8 cellular contexts compared by ENCODE assay signal in genomic region chr3:16511561-16512434, GRCh38. TPM values are rescaled to one million over a fixed set of nuclear protein-coding genes. Genes with fewer than 3 reads are reported as not detected.
DNase-seq lines count a peak whose midpoint lies in the region; ATAC-seq, FAIRE-seq and TF ChIP-seq lines count a peak whose summit lies in the region.

No MANE protein-coding gene starts in this region.

- TF ChIP-seq POLR2A in GM10847 (IDR thresholded peaks at IDR 0.05; ENCODE audit: extremely low read depth, insufficient read length) = peak; percentile 36

- peak overlapping the region; percentile 19 for H3K27ac Mint-ChIP-seq in type B pancreatic cell

- H3K27me3 Mint-ChIP-seq in type B pancreatic cell = peaks cover 61% of the 10 kb centered on the region

- H3K9me2 ChIP-seq in GM23248 (ENCODE audit: insufficient read depth) = no peaks in the 10 kb centered on the region

- H3K79me2 ChIP-seq in GM23248 (ENCODE audit: insufficient read depth) (peaks cover 54% of the 10 kb centered on the region), fibroblast of lung (ENCODE audit: control insufficient read depth, insufficient read depth, low read length) (peaks cover 32% of the 10 kb centered on the region)

- H3K27ac ChIP-seq in GM23248 (peak overlapping the region; percentile 74), fibroblast of lung (ENCODE audit: insufficient read depth, low read length) (peak overlapping the region; percentile 89), pancreas (peak overlapping the region in 2 of 4 donors; percentile 15 to 37)

- peak overlapping the region; percentile 88 for H3K4me3 ChIP-seq in GM23248
- peak overlapping the region; percentile 76 to 94 (median 87) for H3K4me3 ChIP-seq in fibroblast of lung (replicated peaks in 1 of 4; ENCODE audit: control extremely low read depth in 1 of 4, insufficient read depth in 1 of 4, low read depth in 3 of 4, low read length in 4 of 4)
- H3K4me3 ChIP-seq in pancreas = peak overlapping the region in 1 of 4 donors; percentile 61

- H3K4me3 Mint-ChIP-seq in type B pancreatic cell = peak overlapping the region; percentile 90

- WGBS in GM23248 (ENCODE audit: low coverage in 1 of 2, low lambda C conversion rate in 2 of 2, missing lambda C conversion rate in 2 of 2), 2 experiments = 1 to 3% methylated on average over 11 of the region's 11 CpGs
- 59% methylated on average over 11 of the region's 11 CpGs for WGBS in pancreas, 2 donors

- DNase-seq in GM23248 (peak; percentile 95), M059J (ENCODE audit: low read depth) (peak; percentile 88), fibroblast of lung (ENCODE audit: low read depth in 2 of 2) (peak; percentile 90 to 91), pancreas (peak in 1 of 6 donors; percentile 19), type B pancreatic cell (ENCODE audit: extremely low spot score, unreplicated experiment) (no peak), SHP77 (lab: John Stamatoyannopoulos, UW) (no peak)
- peak; percentile 78 for DNase-seq in activated CD8-positive, alpha-beta memory T cell treated with anti-CD3 and anti-CD28 coated beads, Interleukin-2, amount 50 U/mL, for 4 hours

- peak in 3 of 4 donors; percentile 25 to 38 (median 29) for ATAC-seq in pancreas

- H3F3A ChIP-seq in GM23248 (ENCODE audit: insufficient read depth) = peaks cover 27% of the 10 kb centered on the region

- H3K4me1 Mint-ChIP-seq in type B pancreatic cell (ENCODE audit: unreplicated experiment) = peaks cover 47% of the 10 kb centered on the region

- TF ChIP-seq CTCF in fibroblast of lung (conservative IDR thresholded peaks at IDR 0.05 in 1 of 2, IDR thresholded peaks at IDR 0.05 in 1 of 2; ENCODE audit: low read depth in 1 of 2, low read length in 2 of 2) (no peak), pancreas (IDR thresholded peaks at IDR 0.05) (no peak), type B pancreatic cell (conservative IDR thresholded peaks at IDR 0.05) (no peak)

- H3K27me3 ChIP-seq in GM23248 (replicated peaks; ENCODE audit: insufficient read depth) = no peaks in the 10 kb centered on the region
- no peaks in the 10 kb centered on the region for H3K27me3 ChIP-seq in fibroblast of lung (ENCODE audit: control insufficient read depth, insufficient read depth, low read length)
- peaks cover 0 to 15% (median 0%) of the 10 kb centered on the region in 4 donors for H3K27me3 ChIP-seq in pancreas

- H3K9me3 ChIP-seq in GM23248 (ENCODE audit: low read depth) (no peaks in the 10 kb centered on the region), fibroblast of lung (ENCODE audit: control insufficient read depth, insufficient read depth, low read depth, low read length) (no peaks in the 10 kb centered on the region), pancreas (no peaks in the 10 kb centered on the region)

- peaks cover 5% of the 10 kb centered on the region for H3K36me3 Mint-ChIP-seq in type B pancreatic cell

- peak overlapping the region; percentile 78 for H3K4me2 ChIP-seq in GM23248 (ENCODE audit: unreplicated experiment)
- H3K4me2 ChIP-seq in fibroblast of lung (ENCODE audit: extremely low read depth, insufficient read depth, low read length) = peak overlapping the region; percentile 90

- H3K36me3 ChIP-seq in GM23248 (ENCODE audit: low read depth) (no peaks in the 10 kb centered on the region), fibroblast of lung (ENCODE audit: control insufficient read depth, insufficient read depth, low read length) (no peaks in the 10 kb centered on the region), pancreas (no peaks in the 10 kb centered on the region)

- H4K20me1 ChIP-seq in GM23248 (ENCODE audit: insufficient read depth) = peaks cover 8% of the 10 kb centered on the region
- no peaks in the 10 kb centered on the region for H4K20me1 ChIP-seq in fibroblast of lung (ENCODE audit: control insufficient read depth, extremely low read depth, insufficient read depth, low read length)

- H3K4me1 ChIP-seq in GM23248 (ENCODE audit: insufficient read depth) (peaks cover 28% of the 10 kb centered on the region), fibroblast of lung (ENCODE audit: control insufficient read depth, extremely low read depth, insufficient read depth, low read length) (peaks cover 30% of the 10 kb centered on the region), pancreas (no peaks in the 10 kb centered on the region)

- H2AFZ ChIP-seq in GM23248 = peak overlapping the region; percentile 92
- H2AFZ ChIP-seq in fibroblast of lung (ENCODE audit: low read length) = no peak overlapping the region

- H3K9ac ChIP-seq in GM23248 = peak overlapping the region; percentile 76
- peak overlapping the region; percentile 89 for H3K9ac ChIP-seq in fibroblast of lung (ENCODE audit: insufficient read depth, low read length)

- intact Hi-C loops in pancreas (cut with DNase I) = no loop called here

- no peaks in the 10 kb centered on the region for H3K9me3 Mint-ChIP-seq in type B pancreatic cell

- in situ Hi-C loops in GM23248 (cut with MboI) = loop anchor here (10.0 kb wide), 1 partner anchor 207 kb away; no protein-coding TSS in a partner anchor

- FAIRE-seq in pancreas (lab: Jason Lieb, UNC) = no peak

RNA-seq across cellular contexts. Expression of gene RFTN1, which starts 1.7 kb away (rescaled TPM):
- 62.3 and 77.7 TPM in 2 replicates for total RNA-seq in GM23248 (2014; rRNA removed; shearing (Covaris generic))
- polyA plus RNA-seq in GM23248 (2016; fragmentation: Nextera tagmentation; extraction: Ambion mirVana) (42.9 and 43.1 TPM in 2 replicates), fibroblast of lung (35.1 and 36.2 TPM in 2 replicates), pancreas (1 to 10 TPM; 3.0 to 4.1 TPM)
- 26.4 and 39.3 TPM in 2 replicates for total RNA-seq in M059J (2014; rRNA removed; shearing (Covaris generic))
- total RNA-seq in fibroblast of lung (26.7 and 35.5 TPM in 2 replicates), pancreas (10 to 100 TPM in 1 of 6 donors, 1 to 10 TPM in 5; 1.9 to 14.0 (median 2.8) TPM), type B pancreatic cell (ENCODE audit: low replicate concordance) (9.8 and 18.3 TPM in 2 replicates)
- polyA plus RNA-seq in fibroblast of lung (2012) = 35.3 and 39.4 TPM in 2 replicates
- 59.6 and 67.6 TPM in 2 replicates for polyA minus RNA-seq in fibroblast of lung (ENCODE audit: low replicate concordance)

Comparison
In these comparisons a context has a peak if more than half of its experiments do, and no peak if none do; other contexts are left out.
1. DNase-seq: peak in GM23248 (single experiment), M059J (single experiment), activated CD8-positive, alpha-beta memory T cell treated with anti-CD3 and anti-CD28 coated beads, Interleukin-2, amount 50 U/mL, for 4 hours (single experiment) and fibroblast of lung (2 of 2); none in type B pancreatic cell (single experiment) and SHP77 (0 of 2).